Comparison of ENCODE assay signal across 17 cellular contexts in the genomic region with DNA sequence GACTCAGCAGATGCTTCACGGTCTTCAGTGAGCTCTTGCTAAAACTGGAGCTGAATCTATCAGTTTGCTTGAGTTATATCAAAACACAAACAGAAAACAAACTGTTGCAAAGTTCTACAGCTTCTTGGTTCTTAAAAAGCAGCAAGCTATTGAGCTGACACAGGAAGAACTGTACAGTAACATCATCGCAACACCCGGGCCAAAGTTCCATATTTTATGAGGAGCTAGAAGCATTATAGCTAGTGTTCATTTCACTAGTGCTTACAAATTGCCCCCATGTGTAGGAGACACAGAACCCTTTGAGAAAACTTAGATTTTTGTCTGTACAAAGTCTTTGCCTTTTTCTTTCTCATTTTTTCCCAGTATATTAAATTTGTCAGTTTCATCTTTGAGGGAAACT. TPM values are rescaled to one million over a fixed set of nuclear protein-coding genes. Genes with fewer than 3 reads are reported as not detected.
A peak's percentile ranks its signal among the peaks of the same experiment; 100 is the strongest.
DNase-seq lines count a peak whose midpoint lies in the region; ATAC-seq, FAIRE-seq and TF ChIP-seq lines count a peak whose summit lies in the region.
"Had no signal": no experiment of that assay in that cellular context is flagged by ENCODE, and none has a peak within 500 bp of the region (broad histone marks: within the 10 kb centered on the region; RNA-seq: fewer than 3 reads in every experiment).

No MANE protein-coding gene starts in this region.

- H3K36me3 ChIP-seq in colonic mucosa = no peaks in the 10 kb centered on the region
- no peaks in the 10 kb centered on the region for H3K36me3 ChIP-seq in small intestine (ENCODE audit: control insufficient read depth in 2 of 2, insufficient read depth in 2 of 2, low read length in 2 of 2)
- no peaks in the 10 kb centered on the region for H3K36me3 ChIP-seq in BE2C
- H3K36me3 ChIP-seq: BLaER1 treated with 17β-estradiol and CSF1 and Interleukin-3, amounts not matched to agents 10 nM and 100 nM; HAP-1 had no signal

- H3K36me3 Mint-ChIP-seq in activated naive CD8-positive, alpha-beta T cell treated with anti-CD3 and anti-CD28 coated beads, Interleukin-2, amount 50 U/mL, for 24 hours (ENCODE audit: low read depth) = peaks cover 2% of the 10 kb centered on the region
- no peaks in the 10 kb centered on the region for H3K36me3 Mint-ChIP-seq in activated naive CD8-positive, alpha-beta T cell treated with anti-CD3 and anti-CD28 coated beads for 36 hours
- H3K36me3 Mint-ChIP-seq: CD8-positive, alpha-beta T cell had no signal

- no peak for ATAC-seq in activated naive CD8-positive, alpha-beta T cell treated with anti-CD3 and anti-CD28 coated beads, Interleukin-2, amount 50 U/mL, for 24 hours
- no peak for ATAC-seq in HG03045 (IDR thresholded peaks at IDR 0.05; ENCODE audit: unreplicated experiment)
- ATAC-seq: CD8-positive, alpha-beta T cell had no signal

- FAIRE-seq in small intestine (lab: Jason Lieb, UNC) = no peak
- FAIRE-seq: G401.6 had no signal

- peaks cover 11% of the 10 kb centered on the region for H3K9me3 Mint-ChIP-seq in activated naive CD8-positive, alpha-beta T cell treated with anti-CD3 and anti-CD28 coated beads, Interleukin-2, amount 50 U/mL, for 24 hours
- H3K9me3 Mint-ChIP-seq in activated naive CD8-positive, alpha-beta T cell treated with anti-CD3 and anti-CD28 coated beads for 36 hours = peaks cover 13% of the 10 kb centered on the region

- H3K27ac ChIP-seq in colonic mucosa = peak overlapping the region; percentile 40
- H3K27ac ChIP-seq in small intestine (ENCODE audit: low read depth in 1 of 2, low read length in 1 of 2) = no peak overlapping the region
- H3K27ac ChIP-seq: 22Rv1; BLaER1 treated with 17β-estradiol and CSF1 and Interleukin-3, amounts not matched to agents 10 nM and 100 nM; GM23248 had no signal

- H3K4me1 ChIP-seq in colonic mucosa (no peaks in the 10 kb centered on the region), small intestine (ENCODE audit: control insufficient read depth in 2 of 2, insufficient read depth in 1 of 2, low read depth in 1 of 2, low read length in 1 of 2) (no peaks in the 10 kb centered on the region), BE2C (no peaks in the 10 kb centered on the region)
- H3K4me1 ChIP-seq: BLaER1 treated with 17β-estradiol and CSF1 and Interleukin-3, amounts not matched to agents 10 nM and 100 nM; HAP-1 had no signal

- peak overlapping the region; percentile 10 for H3K27ac Mint-ChIP-seq in activated naive CD8-positive, alpha-beta T cell treated with anti-CD3 and anti-CD28 coated beads, Interleukin-2, amount 50 U/mL, for 24 hours
- H3K27ac Mint-ChIP-seq in activated naive CD8-positive, alpha-beta T cell treated with anti-CD3 and anti-CD28 coated beads for 36 hours = no peak overlapping the region
- H3K27ac Mint-ChIP-seq: CD8-positive, alpha-beta T cell had no signal

- no peak overlapping the region for H3K4me3 Mint-ChIP-seq in activated naive CD8-positive, alpha-beta T cell treated with anti-CD3 and anti-CD28 coated beads, Interleukin-2, amount 50 U/mL, for 24 hours
- no peak overlapping the region for H3K4me3 Mint-ChIP-seq in activated naive CD8-positive, alpha-beta T cell treated with anti-CD3 and anti-CD28 coated beads for 36 hours
- H3K4me3 Mint-ChIP-seq: CD8-positive, alpha-beta T cell had no signal

- intact Hi-C loops in colonic mucosa (cut with DNase I) = no loop called here

- H3K9me3 ChIP-seq in colonic mucosa (no peaks in the 10 kb centered on the region), small intestine (ENCODE audit: control insufficient read depth, low read depth) (no peaks in the 10 kb centered on the region), BE2C (no peaks in the 10 kb centered on the region)
- H3K9me3 ChIP-seq: HAP-1 had no signal

- no peak for TF ChIP-seq CTCF in colonic mucosa (IDR thresholded peaks at IDR 0.05)
- TF ChIP-seq CTCF in BE2C (IDR thresholded peaks at IDR 0.05; ENCODE audit: low read depth, low read length) = no peak

- no peaks in the 10 kb centered on the region for H3K27me3 ChIP-seq in colonic mucosa
- no peaks in the 10 kb centered on the region for H3K27me3 ChIP-seq in small intestine (ENCODE audit: control insufficient read depth in 2 of 2, insufficient read depth in 2 of 2, low read length in 2 of 2)
- H3K27me3 ChIP-seq in BE2C = no peaks in the 10 kb centered on the region
- H3K27me3 ChIP-seq: BLaER1 treated with 17β-estradiol and CSF1 and Interleukin-3, amounts not matched to agents 10 nM and 100 nM had no signal

- WGBS in small intestine, 3 donors = 40 to 65% (median 42%) methylated on average over 3 of the region's 3 CpGs

- H3K4me3 ChIP-seq in colonic mucosa = no peak overlapping the region
- H3K4me3 ChIP-seq in small intestine (ENCODE audit: low read depth in 1 of 2, low read length in 2 of 2) = no peak overlapping the region
- no peak overlapping the region for H3K4me3 ChIP-seq in BE2C (ENCODE audit: low read depth, low read length)
- H3K4me3 ChIP-seq: BLaER1 treated with 17β-estradiol and CSF1 and Interleukin-3, amounts not matched to agents 10 nM and 100 nM; GM23248; HAP-1 had no signal

- H3K9ac ChIP-seq in colonic mucosa (ENCODE audit: low read depth in 2 of 2, low read length in 2 of 2) = no peak overlapping the region
- H3K9ac ChIP-seq: BLaER1 treated with 17β-estradiol and CSF1 and Interleukin-3, amounts not matched to agents 10 nM and 100 nM; GM23248 had no signal

- peaks cover 2% of the 10 kb centered on the region for H3K27me3 Mint-ChIP-seq in activated naive CD8-positive, alpha-beta T cell treated with anti-CD3 and anti-CD28 coated beads, Interleukin-2, amount 50 U/mL, for 24 hours
- H3K27me3 Mint-ChIP-seq in activated naive CD8-positive, alpha-beta T cell treated with anti-CD3 and anti-CD28 coated beads for 36 hours = peaks cover 4% of the 10 kb centered on the region

- H3K4me1 Mint-ChIP-seq in activated naive CD8-positive, alpha-beta T cell treated with anti-CD3 and anti-CD28 coated beads, Interleukin-2, amount 50 U/mL, for 24 hours = no peaks in the 10 kb centered on the region
- H3K4me1 Mint-ChIP-seq in activated naive CD8-positive, alpha-beta T cell treated with anti-CD3 and anti-CD28 coated beads for 36 hours = no peaks in the 10 kb centered on the region

- DNase-seq in activated naive CD8-positive, alpha-beta T cell treated with anti-CD3 and anti-CD28 coated beads, Interleukin-2, amount 50 U/mL, for 24 hours = no peak
- DNase-seq in activated naive CD8-positive, alpha-beta T cell treated with anti-CD3 and anti-CD28 coated beads for 36 hours = no peak
- DNase-seq in colonic mucosa = peak; percentile 38
- DNase-seq in small intestine = peak; percentile 33
- DNase-seq in NCI-H510A treated with DMSO at 0.1 percent for 48 hours (lab: John Stamatoyannopoulos, UW) = no peak
- DNase-seq in BE2C = no peak
- DNase-seq: Calu3; CD8-positive, alpha-beta T cell; DMS 273 treated with DMSO at 0.1 percent for 48 hours; DMS53; DND-41; GM23248 had no signal

RNA-seq across cellular contexts. Expression of a gene that starts 17.3 kb away (rescaled TPM):
- total RNA-seq in activated naive CD8-positive, alpha-beta T cell treated with anti-CD3 and anti-CD28 coated beads for 36 hours = 10 to 100 TPM; 57.6 to 59.5 TPM
- 10 to 100 TPM; 21.8 to 32.2 TPM for total RNA-seq in colonic mucosa
- 10 to 100 TPM in 1 of 3 donors, 1 to 10 TPM in 2; 4.6 to 12.5 (median 7.8) TPM for polyA plus RNA-seq in small intestine
- 21.6 TPM for polyA plus RNA-seq in BE2C (2012; ENCODE audit: insufficient read depth, insufficient read length, low read depth)

Comparison
In these comparisons a context has a peak if more than half of its experiments do, and no peak if none do; other contexts are left out.
1. DNase-seq: peak in colonic mucosa (single experiment) and small intestine (single experiment); none in activated naive CD8-positive, alpha-beta T cell treated with anti-CD3 and anti-CD28 coated beads, Interleukin-2, amount 50 U/mL, for 24 hours (single experiment), activated naive CD8-positive, alpha-beta T cell treated with anti-CD3 and anti-CD28 coated beads for 36 hours (single experiment), NCI-H510A treated with DMSO at 0.1 percent for 48 hours (single experiment) and BE2C (single experiment).